In the genomic region with DNA sequence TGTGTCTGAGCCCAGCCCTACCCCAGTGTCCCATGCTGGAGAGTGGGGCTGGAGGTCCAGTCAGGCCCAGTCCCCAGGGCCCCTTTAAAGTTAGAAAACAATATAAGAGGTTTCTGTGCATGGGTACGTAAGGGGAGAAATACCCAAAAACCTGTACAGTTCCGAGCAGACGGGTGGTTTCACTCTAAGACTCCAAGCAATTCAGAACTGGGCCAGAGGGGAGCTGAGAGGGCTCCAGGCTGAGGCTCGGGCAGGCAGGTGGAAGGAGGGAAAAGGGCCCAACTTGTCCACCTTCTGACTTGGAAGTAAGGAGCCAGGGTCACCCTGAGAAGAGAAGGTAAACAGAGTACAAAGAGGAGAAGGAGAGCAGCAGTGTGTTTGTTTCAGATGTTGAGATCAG, we compare ENCODE assay signal across 6 cellular contexts.
"Had no signal": no experiment of that assay in that cellular context is flagged by ENCODE, and none has a peak within 500 bp of the region (broad histone marks: within the 10 kb centered on the region; RNA-seq: fewer than 3 reads in every experiment).

No MANE protein-coding gene starts in this region.

- H3K4me3 ChIP-seq: GM23338 had no signal

- DNase-seq: H9, HCEC 1CT, IMR-90 had no signal

- ATAC-seq: GM23338 had no signal

- FAIRE-seq: H1, H54 had no signal

- H3K4me2 ChIP-seq: GM23338 had no signal

- H2AFZ ChIP-seq: GM23338 had no signal
